In the genomic region with DNA sequence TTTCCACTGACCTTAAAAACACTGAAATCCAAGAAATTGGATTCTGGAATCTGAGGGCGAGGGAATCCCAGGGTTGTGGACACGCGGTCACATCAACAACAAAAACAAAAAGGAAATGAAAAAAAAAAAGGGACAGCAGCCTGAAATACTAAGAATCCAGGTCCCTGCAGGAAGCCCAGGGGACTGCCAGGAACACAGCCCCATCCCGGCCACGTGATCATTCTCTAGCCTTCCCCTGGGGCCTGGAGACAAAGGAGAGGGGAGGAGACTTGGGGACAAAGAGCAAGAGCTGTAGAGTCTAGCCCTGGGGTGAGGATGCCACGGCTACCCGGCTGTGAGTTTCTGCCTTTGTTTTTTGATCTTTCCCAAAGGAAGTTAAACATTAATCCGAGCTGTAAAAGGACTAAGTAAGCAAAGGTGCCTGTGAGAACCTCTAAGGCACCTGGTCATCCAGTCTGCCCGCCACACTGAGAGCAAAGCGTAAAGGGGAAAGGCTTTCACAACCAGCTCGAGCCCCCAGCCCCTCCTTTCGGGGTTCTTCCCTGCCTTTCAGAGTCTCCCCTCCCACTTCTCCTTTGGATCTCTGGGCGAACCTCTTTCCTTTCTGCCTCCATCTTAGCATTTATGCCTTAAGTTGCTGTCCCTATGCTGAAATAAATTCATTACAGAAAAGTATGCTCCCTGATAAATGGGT, we compare ENCODE assay signal across 1 cellular context.
TF ChIP-seq lines count a peak whose summit lies in the region.

No MANE protein-coding gene starts in this region.

TF ChIP-seq in WTC11, 78 proteins besides CTCF, POLR2A, EP300 and RAD21 (continued from another document):
- TF ChIP-seq, protein P1, sequence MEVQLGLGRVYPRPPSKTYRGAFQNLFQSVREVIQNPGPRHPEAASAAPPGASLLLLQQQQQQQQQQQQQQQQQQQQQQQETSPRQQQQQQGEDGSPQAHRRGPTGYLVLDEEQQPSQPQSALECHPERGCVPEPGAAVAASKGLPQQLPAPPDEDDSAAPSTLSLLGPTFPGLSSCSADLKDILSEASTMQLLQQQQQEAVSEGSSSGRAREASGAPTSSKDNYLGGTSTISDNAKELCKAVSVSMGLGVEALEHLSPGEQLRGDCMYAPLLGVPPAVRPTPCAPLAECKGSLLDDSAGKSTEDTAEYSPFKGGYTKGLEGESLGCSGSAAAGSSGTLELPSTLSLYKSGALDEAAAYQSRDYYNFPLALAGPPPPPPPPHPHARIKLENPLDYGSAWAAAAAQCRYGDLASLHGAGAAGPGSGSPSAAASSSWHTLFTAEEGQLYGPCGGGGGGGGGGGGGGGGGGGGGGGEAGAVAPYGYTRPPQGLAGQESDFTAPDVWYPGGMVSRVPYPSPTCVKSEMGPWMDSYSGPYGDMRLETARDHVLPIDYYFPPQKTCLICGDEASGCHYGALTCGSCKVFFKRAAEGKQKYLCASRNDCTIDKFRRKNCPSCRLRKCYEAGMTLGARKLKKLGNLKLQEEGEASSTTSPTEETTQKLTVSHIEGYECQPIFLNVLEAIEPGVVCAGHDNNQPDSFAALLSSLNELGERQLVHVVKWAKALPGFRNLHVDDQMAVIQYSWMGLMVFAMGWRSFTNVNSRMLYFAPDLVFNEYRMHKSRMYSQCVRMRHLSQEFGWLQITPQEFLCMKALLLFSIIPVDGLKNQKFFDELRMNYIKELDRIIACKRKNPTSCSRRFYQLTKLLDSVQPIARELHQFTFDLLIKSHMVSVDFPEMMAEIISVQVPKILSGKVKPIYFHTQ (CRISPR knock-in tag; IDR thresholded peaks at IDR 0.05): no peak
- TF ChIP-seq SMAD3 (CRISPR knock-in tag; IDR thresholded peaks at IDR 0.05; ENCODE audit: borderline replicate concordance) (no peak), ZNF423 (CRISPR knock-in tag; IDR thresholded peaks at IDR 0.05) (no peak), ZNF416 (CRISPR knock-in tag; IDR thresholded peaks at IDR 0.05) (no peak)
- TF ChIP-seq, protein P2, sequence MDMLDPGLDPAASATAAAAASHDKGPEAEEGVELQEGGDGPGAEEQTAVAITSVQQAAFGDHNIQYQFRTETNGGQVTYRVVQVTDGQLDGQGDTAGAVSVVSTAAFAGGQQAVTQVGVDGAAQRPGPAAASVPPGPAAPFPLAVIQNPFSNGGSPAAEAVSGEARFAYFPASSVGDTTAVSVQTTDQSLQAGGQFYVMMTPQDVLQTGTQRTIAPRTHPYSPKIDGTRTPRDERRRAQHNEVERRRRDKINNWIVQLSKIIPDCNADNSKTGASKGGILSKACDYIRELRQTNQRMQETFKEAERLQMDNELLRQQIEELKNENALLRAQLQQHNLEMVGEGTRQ (CRISPR knock-in tag; IDR thresholded peaks at IDR 0.05): peak; percentile 95
- TF ChIP-seq, protein P3, sequence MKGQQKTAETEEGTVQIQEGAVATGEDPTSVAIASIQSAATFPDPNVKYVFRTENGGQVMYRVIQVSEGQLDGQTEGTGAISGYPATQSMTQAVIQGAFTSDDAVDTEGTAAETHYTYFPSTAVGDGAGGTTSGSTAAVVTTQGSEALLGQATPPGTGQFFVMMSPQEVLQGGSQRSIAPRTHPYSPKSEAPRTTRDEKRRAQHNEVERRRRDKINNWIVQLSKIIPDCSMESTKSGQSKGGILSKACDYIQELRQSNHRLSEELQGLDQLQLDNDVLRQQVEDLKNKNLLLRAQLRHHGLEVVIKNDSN (CRISPR knock-in tag; IDR thresholded peaks at IDR 0.05): peak; percentile 95
